ENCODE assay signal across 25 cellular contexts in genomic region chr2:2935445-2936149, GRCh38.
"Had no signal": no experiment of that assay in that cellular context is flagged by ENCODE, and none has a peak within 500 bp of the region (broad histone marks: within the 10 kb centered on the region; RNA-seq: fewer than 3 reads in every experiment).

No MANE protein-coding gene starts in this region.

- ATAC-seq: effector memory CD8-positive, alpha-beta T cell; esophagus mucosa; foreskin keratinocyte; gastroesophageal sphincter; heart left ventricle; left colon; left lobe of liver; left ventricle myocardium superior; lower lobe of right lung; naive thymus-derived CD4-positive, alpha-beta T cell had no signal

- H3K36me3 ChIP-seq: gastroesophageal sphincter, heart left ventricle, lower lobe of right lung had no signal

- FAIRE-seq: colon, endometrium, frontal cortex, keratinocyte had no signal

- H3K4me2 ChIP-seq: hepatocyte had no signal

- H3K27ac ChIP-seq: coronary artery, epithelial cell of prostate, foreskin keratinocyte, gastroesophageal sphincter, heart left ventricle, hepatocyte, lower lobe of right lung had no signal

- H3K9me3 ChIP-seq: lower lobe of right lung had no signal

- H2AFZ ChIP-seq: hepatocyte had no signal

- H3K4me3 ChIP-seq: coronary artery, gastroesophageal sphincter, heart left ventricle, hepatocyte, lower lobe of right lung had no signal

- H3K4me1 ChIP-seq: foreskin keratinocyte, gastroesophageal sphincter, heart left ventricle, lower lobe of right lung had no signal

- DNase-seq: dermis blood vessel endothelial cell; effector CD8-positive, alpha-beta T cell; effector memory CD8-positive, alpha-beta T cell; endodermal cell; erythroblast; foreskin keratinocyte; heart left ventricle; hypothalamus; immature natural killer cell; kidney glomerular epithelial cell; left colon; left ventricle myocardium superior; lower lobe of right lung; midbrain; naive thymus-derived CD4-positive, alpha-beta T cell had no signal

- H3K27me3 ChIP-seq: foreskin keratinocyte, hepatocyte had no signal

- H3K79me2 ChIP-seq: hepatocyte had no signal
